19 cellular contexts compared by ENCODE assay signal in the genomic region with DNA sequence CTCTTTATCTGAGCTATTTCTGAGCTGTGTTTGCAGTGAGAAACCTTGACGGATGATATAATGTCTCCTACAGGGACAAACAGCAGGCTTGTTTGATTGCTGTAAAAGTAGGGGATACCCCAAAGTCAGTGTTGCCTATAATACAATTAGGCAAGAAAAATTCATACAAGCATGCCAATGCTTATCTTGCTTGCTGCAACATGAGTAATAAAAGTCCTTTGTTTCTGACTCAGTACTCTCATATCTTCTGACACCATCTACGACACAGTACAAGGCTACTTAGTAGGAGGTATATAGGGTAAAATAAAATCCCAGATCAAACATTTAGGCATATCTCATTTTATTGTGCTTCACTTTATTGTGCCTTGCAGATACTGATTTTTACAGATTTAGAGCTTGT. TPM values are rescaled to one million over a fixed set of nuclear protein-coding genes. Genes with fewer than 3 reads are reported as not detected.
A peak's percentile ranks its signal among the peaks of the same experiment; 100 is the strongest.
DNase-seq lines count a peak whose midpoint lies in the region; ATAC-seq lines count a peak whose summit lies in the region.
"Had no signal": no experiment of that assay in that cellular context is flagged by ENCODE, and none has a peak within 500 bp of the region (broad histone marks: within the 10 kb centered on the region; RNA-seq: fewer than 3 reads in every experiment).

No MANE protein-coding gene starts in this region.

- H3K4me3 ChIP-seq in right cardiac atrium (ENCODE audit: low read length) = no peak overlapping the region
- H3K4me3 ChIP-seq: cardiac muscle cell, SJSA1, thoracic aorta had no signal

- no peaks in the 10 kb centered on the region for H3K27me3 ChIP-seq in right cardiac atrium (ENCODE audit: control insufficient read depth, insufficient read depth)
- H3K27me3 ChIP-seq: cardiac muscle cell, SJSA1 had no signal

- 72% methylated on average over 2 of the region's 2 CpGs for WGBS in right cardiac atrium

- no peaks in the 10 kb centered on the region for H3K4me1 ChIP-seq in right cardiac atrium (ENCODE audit: control insufficient read depth, insufficient read depth, low read length)
- H3K4me1 ChIP-seq: SJSA1 had no signal

- H3K9me3 ChIP-seq in right cardiac atrium (ENCODE audit: control insufficient read depth, low read length) = no peaks in the 10 kb centered on the region
- H3K9me3 ChIP-seq: SJSA1, thoracic aorta had no signal

- DNase-seq in HK-2 (ENCODE audit: unreplicated experiment) (no peak), right cardiac atrium (no peak)
- DNase-seq in central memory CD4-positive, alpha-beta T cell = no peak
- DNase-seq: DMS79 treated with DMSO at 0.1 percent for 48 hours, Kasumi-1, left ventricle myocardium superior, NCI-H1105 treated with DMSO at 0.1 percent for 48 hours, NCI-H748 treated with DMSO at 0.1 percent for 48 hours, T-helper 17 cell had no signal

- no peak overlapping the region for H3K27ac ChIP-seq in right cardiac atrium (ENCODE audit: low read length)
- H3K27ac ChIP-seq: cardiac muscle cell, SJSA1, thoracic aorta had no signal

- peak; percentile 68 for ATAC-seq in GM18519 (IDR thresholded peaks at IDR 0.05; ENCODE audit: low FRiP score, unreplicated experiment)
- peak; percentile 58 for ATAC-seq in GM19452 (IDR thresholded peaks at IDR 0.05; ENCODE audit: unreplicated experiment)
- ATAC-seq in HG02870 (IDR thresholded peaks at IDR 0.05; ENCODE audit: unreplicated experiment) = peak; percentile 95
- ATAC-seq in HG03558 (IDR thresholded peaks at IDR 0.05; ENCODE audit: extremely low read depth, unreplicated experiment) = peak; percentile 79
- ATAC-seq in right cardiac atrium = no peak
- no peak for ATAC-seq in GM21528 (IDR thresholded peaks at IDR 0.05; ENCODE audit: low FRiP score, unreplicated experiment)
- ATAC-seq: esophagus mucosa, left ventricle myocardium superior, T-helper 17 cell, WTC11 had no signal

- intact Hi-C loops in right cardiac atrium (cut with DNase I) = no loop called here

RNA-seq across cellular contexts. Expression of a gene that starts 33.0 kb away (rescaled TPM):
- 10 to 100 TPM; 29.2 to 38.8 (median 34.4) TPM for total RNA-seq in right cardiac atrium
- polyA plus RNA-seq in right cardiac atrium = 4.3 TPM
- total RNA-seq: T-helper 17 cell had no signal

Comparison
In these comparisons a context has a peak if more than half of its experiments do, and no peak if none do; other contexts are left out.
1. ATAC-seq: peak in GM18519 (single experiment), GM19452 (single experiment), HG02870 (single experiment) and HG03558 (single experiment); none in right cardiac atrium (0 of 2) and GM21528 (single experiment).